1 cellular context compared by ENCODE assay signal in genomic region chr17:28711723-28712036, GRCh38.
TF ChIP-seq lines count a peak whose summit lies in the region.

PROCA1 (minus strand) TSS chr17:28711888; CDS start chr17:28711660, 228 bp downstream.

TF ChIP-seq in SK-N-SH, 30 proteins besides CTCF, POLR2A, EP300 and RAD21 (continued from another document):
- TF ChIP-seq REST (IDR thresholded peaks at IDR 0.05; ENCODE audit: low read depth, low read length) (no peak), ZBTB33 (IDR thresholded peaks at IDR 0.05; ENCODE audit: borderline replicate concordance, low read depth) (no peak), USF1 (IDR thresholded peaks at IDR 0.05; ENCODE audit: borderline replicate concordance, low read depth) (no peak), FOXJ3 (CRISPR knock-in tag; IDR thresholded peaks at IDR 0.05) (no peak), TEAD4 (IDR thresholded peaks at IDR 0.05; ENCODE audit: borderline replicate concordance, insufficient read depth) (no peak), TCF12 (IDR thresholded peaks at IDR 0.05) (no peak), SMC3 (IDR thresholded peaks at IDR 0.05; ENCODE audit: low read depth, low read length) (no peak), PBX3 (IDR thresholded peaks at IDR 0.05) (no peak)
TF ChIP-seq in SK-N-SH: peak in this region for 0.
